ENCODE assay signal across 29 cellular contexts in the genomic region with DNA sequence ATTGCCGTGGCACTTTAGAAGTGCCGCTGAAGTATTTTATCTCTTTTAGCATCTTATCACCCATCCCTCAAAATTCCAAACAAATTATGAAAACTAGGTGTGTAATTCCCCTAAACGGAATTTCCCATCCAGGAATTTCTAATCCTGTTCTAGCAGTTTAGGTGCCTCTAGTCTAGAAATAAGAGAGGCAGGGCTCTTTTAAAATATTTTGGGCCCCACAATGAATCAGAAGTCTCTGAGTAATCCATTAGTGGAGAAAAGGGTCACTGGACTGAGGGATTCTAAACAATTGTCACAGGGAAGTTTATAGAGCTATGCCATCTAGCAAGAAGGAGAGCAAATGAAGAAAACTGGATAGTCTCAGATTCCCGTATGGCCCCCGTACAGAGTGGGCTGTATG. TPM values are rescaled to one million over a fixed set of nuclear protein-coding genes. Genes with fewer than 3 reads are reported as not detected.
A peak's percentile ranks its signal among the peaks of the same experiment; 100 is the strongest.
DNase-seq lines count a peak whose midpoint lies in the region; ATAC-seq, FAIRE-seq and TF ChIP-seq lines count a peak whose summit lies in the region.
"Had no signal": no experiment of that assay in that cellular context is flagged by ENCODE, and none has a peak within 500 bp of the region (broad histone marks: within the 10 kb centered on the region; RNA-seq: fewer than 3 reads in every experiment).

No MANE protein-coding gene starts in this region.

- no peaks in the 10 kb centered on the region for H3K4me1 Mint-ChIP-seq in stimulated activated naive B cell treated with anti-CD40 and anti-IgM and Interleukin-4, amounts not matched to agents 10 μg/mL and 1 μg/mL and 100 μg/mL, for 72 hours
- H3K4me1 Mint-ChIP-seq: activated CD4-positive, alpha-beta T cell treated with anti-CD3 and anti-CD28 coated beads for 36 hours; natural killer cell had no signal

- no peaks in the 10 kb centered on the region for H3K36me3 Mint-ChIP-seq in stimulated activated naive B cell treated with anti-CD40 and anti-IgM and Interleukin-4, amounts not matched to agents 10 μg/mL and 1 μg/mL and 100 μg/mL, for 72 hours
- H3K36me3 Mint-ChIP-seq: activated naive CD8-positive, alpha-beta T cell treated with anti-CD3 and anti-CD28 coated beads for 36 hours; CD14-positive monocyte; natural killer cell had no signal

- DNase-seq in EL (peak; percentile 60), RCC 7860 (ENCODE audit: low spot score) (peak; percentile 24), foreskin keratinocyte (peak; percentile 50 to 65), smooth muscle cell (lab: John Stamatoyannopoulos, UW; ENCODE audit: unreplicated experiment) (no peak), NCI-H345 treated with DMSO at 0.1 percent for 48 hours (lab: John Stamatoyannopoulos, UW; ENCODE audit: unreplicated experiment) (no peak), globus pallidus (ENCODE audit: low spot score) (no peak)
- DNase-seq in stimulated activated naive B cell treated with anti-CD40 and anti-IgM and Interleukin-4, amounts not matched to agents 10 μg/mL and 1 μg/mL and 100 μg/mL, for 72 hours = no peak
- DNase-seq: activated CD4-positive, alpha-beta T cell treated with anti-CD3 and anti-CD28 coated beads for 36 hours; activated effector memory CD4-positive, alpha-beta T cell treated with anti-CD3 and anti-CD28 coated beads, Interleukin-2, amount 50 U/mL, for 16 hours; activated naive CD8-positive, alpha-beta T cell treated with anti-CD3 and anti-CD28 coated beads for 36 hours; dermis blood vessel endothelial cell; esophagus squamous epithelium; left ventricle myocardium superior; natural killer cell; NCI-H1436 treated with DMSO at 0.1 percent for 48 hours; NCI-H345; NCI-H748 treated with DMSO at 0.1 percent for 48 hours; retina; RPMI8226; stimulated activated CD4-positive, alpha-beta T cell treated with anti-CD3 and anti-CD28 coated beads, Interleukin-1b, Interleukin-23, amount 100 ng/mL, for 48 hours; stimulated activated CD8-positive, alpha-beta memory T cell treated with anti-CD3 and anti-CD28 coated beads, Interleukin-4, amount 100 ng/mL, for 48 hours had no signal

- peak overlapping the region; percentile 46 for H3K4me2 ChIP-seq in smooth muscle cell
- H3K4me2 ChIP-seq: KMS-11 had no signal

- H3K9ac ChIP-seq in smooth muscle cell (ENCODE audit: low read depth) = no peak overlapping the region
- H3K9ac ChIP-seq: KMS-11 had no signal

- ATAC-seq in foreskin keratinocyte = peak; percentile 21
- no peak for ATAC-seq in stimulated activated naive B cell treated with anti-CD40 and anti-IgM and Interleukin-4, amounts not matched to agents 10 μg/mL and 1 μg/mL and 100 μg/mL, for 72 hours (replicated peaks)
- ATAC-seq: activated CD4-positive, alpha-beta T cell treated with anti-CD3 and anti-CD28 coated beads for 36 hours; left ventricle myocardium superior; natural killer cell had no signal

- TF ChIP-seq CTCF in foreskin keratinocyte (conservative IDR thresholded peaks at IDR 0.05) = no peak
- TF ChIP-seq CTCF in smooth muscle cell (IDR thresholded peaks at IDR 0.05; ENCODE audit: borderline replicate concordance, insufficient read depth, poor library complexity, severe bottlenecking) = no peak

- H3K4me3 Mint-ChIP-seq in stimulated activated naive B cell treated with anti-CD40 and anti-IgM and Interleukin-4, amounts not matched to agents 10 μg/mL and 1 μg/mL and 100 μg/mL, for 72 hours = no peak overlapping the region
- H3K4me3 Mint-ChIP-seq: activated CD4-positive, alpha-beta T cell treated with anti-CD3 and anti-CD28 coated beads for 36 hours; activated naive CD8-positive, alpha-beta T cell treated with anti-CD3 and anti-CD28 coated beads for 36 hours; CD14-positive monocyte; natural killer cell had no signal

- no peak overlapping the region for H3K27ac Mint-ChIP-seq in stimulated activated naive B cell treated with anti-CD40 and anti-IgM and Interleukin-4, amounts not matched to agents 10 μg/mL and 1 μg/mL and 100 μg/mL, for 72 hours
- H3K27ac Mint-ChIP-seq: activated CD4-positive, alpha-beta T cell treated with anti-CD3 and anti-CD28 coated beads for 36 hours; activated naive CD8-positive, alpha-beta T cell treated with anti-CD3 and anti-CD28 coated beads for 36 hours; natural killer cell had no signal

- no peak overlapping the region for H3K4me3 ChIP-seq in smooth muscle cell
- H3K4me3 ChIP-seq: ascending aorta, esophagus squamous epithelium, skin epidermis, tibial nerve had no signal

- peaks cover 43% of the 10 kb centered on the region for H3K4me1 ChIP-seq in foreskin keratinocyte
- peaks cover 15% of the 10 kb centered on the region for H3K4me1 ChIP-seq in smooth muscle cell (ENCODE audit: low read depth)
- H3K4me1 ChIP-seq: ascending aorta, tibial nerve had no signal

- no peaks in the 10 kb centered on the region for H3K79me2 ChIP-seq in smooth muscle cell (ENCODE audit: low read depth)

- H2AFZ ChIP-seq in smooth muscle cell (ENCODE audit: low read depth) = no peak overlapping the region

- no peak for FAIRE-seq in RCC 7860 (lab: Jason Lieb, UNC)
- FAIRE-seq: GM12892 had no signal

- no peaks in the 10 kb centered on the region for H3K9me3 Mint-ChIP-seq in stimulated activated naive B cell treated with anti-CD40 and anti-IgM and Interleukin-4, amounts not matched to agents 10 μg/mL and 1 μg/mL and 100 μg/mL, for 72 hours
- H3K9me3 Mint-ChIP-seq: activated naive CD8-positive, alpha-beta T cell treated with anti-CD3 and anti-CD28 coated beads for 36 hours; CD14-positive monocyte; natural killer cell had no signal

- peak overlapping the region; percentile 17 for H3K27ac ChIP-seq in foreskin keratinocyte
- H3K27ac ChIP-seq in smooth muscle cell (ENCODE audit: low read depth) = peak overlapping the region; percentile 53
- H3K27ac ChIP-seq: ascending aorta, esophagus squamous epithelium, KMS-11, skin epidermis, tibial nerve had no signal

- H3K27me3 ChIP-seq in foreskin keratinocyte (no peaks in the 10 kb centered on the region), smooth muscle cell (ENCODE audit: low read depth) (no peaks in the 10 kb centered on the region)
- H3K27me3 ChIP-seq: ascending aorta, tibial nerve had no signal

- no peaks in the 10 kb centered on the region for H3K36me3 ChIP-seq in smooth muscle cell (ENCODE audit: low read depth)
- H3K36me3 ChIP-seq: ascending aorta, esophagus squamous epithelium, tibial nerve had no signal

- H4K20me1 ChIP-seq in smooth muscle cell (ENCODE audit: low read depth) = no peaks in the 10 kb centered on the region

- peaks cover 27 to 41% of the 10 kb centered on the region in 2 donors for H3K27me3 Mint-ChIP-seq in stimulated activated naive B cell treated with anti-CD40 and anti-IgM and Interleukin-4, amounts not matched to agents 10 μg/mL and 1 μg/mL and 100 μg/mL, for 72 hours

- 32% methylated on average over 5 of the region's 5 CpGs for WGBS in smooth muscle cell (ENCODE audit: low lambda C conversion rate)

- H3K9me3 ChIP-seq in smooth muscle cell (replicated peaks; ENCODE audit: low read depth) = no peaks in the 10 kb centered on the region
- H3K9me3 ChIP-seq: ascending aorta, esophagus squamous epithelium, tibial nerve had no signal

- H3F3A ChIP-seq in smooth muscle cell (ENCODE audit: low read depth) = peaks cover 9% of the 10 kb centered on the region

RNA-seq across cellular contexts. Expression of a gene that starts 1.0 kb away (rescaled TPM):
- not detected in 2 replicates for total RNA-seq in foreskin keratinocyte
- not detected in 2 replicates for polyA plus RNA-seq in foreskin keratinocyte
- total RNA-seq in smooth muscle cell = 1.6 and 2.0 TPM in 2 replicates
- 0.77 and 4.5 TPM in 2 replicates for polyA plus RNA-seq in smooth muscle cell
- total RNA-seq: activated CD4-positive, alpha-beta T cell treated with anti-CD3 and anti-CD28 coated beads for 36 hours; activated naive CD8-positive, alpha-beta T cell treated with anti-CD3 and anti-CD28 coated beads for 36 hours; ascending aorta; dermis blood vessel endothelial cell; esophagus squamous epithelium; left ventricle myocardium superior; osteocyte; T-helper 1 cell treated with Interleukin-12 subunit alpha and Interleukin-12 subunit beta and Interleukin-4 antibody, amounts not matched to agents 30 ng/mL and 1 ng/mL, for 36 hours had no signal

RNA-seq across cellular contexts. Expression of a gene that starts 7.9 kb away (rescaled TPM):
- total RNA-seq in foreskin keratinocyte (not detected in 2 replicates), smooth muscle cell (7.4 and 14.5 TPM in 2 replicates)
- polyA plus RNA-seq in foreskin keratinocyte (not detected in 2 replicates), smooth muscle cell (5.4 and 6.7 TPM in 2 replicates)
- total RNA-seq: activated CD4-positive, alpha-beta T cell treated with anti-CD3 and anti-CD28 coated beads for 36 hours; activated naive CD8-positive, alpha-beta T cell treated with anti-CD3 and anti-CD28 coated beads for 36 hours; dermis blood vessel endothelial cell; osteocyte; T-helper 1 cell treated with Interleukin-12 subunit alpha and Interleukin-12 subunit beta and Interleukin-4 antibody, amounts not matched to agents 30 ng/mL and 1 ng/mL, for 36 hours had no signal

RNA-seq across cellular contexts. Expression of a gene that starts 32.8 kb away (rescaled TPM):
- total RNA-seq in foreskin keratinocyte = 9.0 and 12.1 TPM in 2 replicates
- polyA plus RNA-seq in foreskin keratinocyte = 8.7 and 9.8 TPM in 2 replicates
- 83.4 and 101 TPM in 2 replicates for total RNA-seq in smooth muscle cell
- 87.3 and 90.0 TPM in 2 replicates for polyA plus RNA-seq in smooth muscle cell

RNA-seq across cellular contexts. Expression of a gene that starts 49.9 kb away (rescaled TPM):
- total RNA-seq in foreskin keratinocyte = 0.07 TPM in 2 replicates
- polyA plus RNA-seq in foreskin keratinocyte = 0.03 and 0.09 TPM in 2 replicates
- total RNA-seq in smooth muscle cell = 0.27 TPM in 1 of 2 replicates, not detected in the other
- 0.41 TPM in 1 of 2 replicates, not detected in the other for polyA plus RNA-seq in smooth muscle cell
- total RNA-seq: activated CD4-positive, alpha-beta T cell treated with anti-CD3 and anti-CD28 coated beads for 36 hours; activated naive CD8-positive, alpha-beta T cell treated with anti-CD3 and anti-CD28 coated beads for 36 hours; osteocyte had no signal

Comparison
In these comparisons a context has a peak if more than half of its experiments do, and no peak if none do; other contexts are left out.
1. DNase-seq: peak in EL (single experiment), RCC 7860 (single experiment) and foreskin keratinocyte (2 of 2); none in smooth muscle cell (single experiment), NCI-H345 treated with DMSO at 0.1 percent for 48 hours (single experiment), stimulated activated naive B cell treated with anti-CD40 and anti-IgM and Interleukin-4, amounts not matched to agents 10 μg/mL and 1 μg/mL and 100 μg/mL, for 72 hours (single experiment) and globus pallidus (single experiment).